ENCODE assay signal across 14 cellular contexts in the genomic region with DNA sequence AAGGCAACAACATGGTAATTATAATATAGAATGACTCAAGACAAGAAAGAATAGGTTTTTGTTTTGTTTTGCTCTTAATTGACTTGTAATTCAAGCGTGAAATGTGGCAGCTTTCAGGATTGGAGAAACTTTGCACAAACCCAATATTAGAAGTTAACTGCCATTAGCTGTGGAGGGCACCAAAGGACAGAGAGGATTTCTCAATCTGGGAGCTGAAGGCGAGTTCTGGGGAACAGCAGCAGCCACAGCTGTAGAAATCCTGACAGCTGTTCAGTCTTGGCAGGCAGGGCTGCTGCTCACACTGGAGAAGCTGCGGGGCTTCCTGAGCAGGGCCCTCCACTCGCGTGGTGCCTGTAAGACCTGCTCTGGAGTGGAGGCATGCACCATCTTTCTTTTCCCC. TPM values are rescaled to one million over a fixed set of nuclear protein-coding genes. Genes with fewer than 3 reads are reported as not detected.
DNase-seq lines count a peak whose midpoint lies in the region; ATAC-seq and TF ChIP-seq lines count a peak whose summit lies in the region.
"Had no signal": no experiment of that assay in that cellular context is flagged by ENCODE, and none has a peak within 500 bp of the region (broad histone marks: within the 10 kb centered on the region; RNA-seq: fewer than 3 reads in every experiment).

No MANE protein-coding gene starts in this region.

- intact Hi-C loops in Right ventricle myocardium inferior (cut with DNase I), result loop anchor here (5.0 to 10.0 kb wide), 2 partner anchors 482 to 544 kb away; no protein-coding TSS in a partner anchor

- H3K36me3 ChIP-seq in right atrium auricular region, result no peaks in the 10 kb centered on the region
- no peaks in the 10 kb centered on the region for H3K36me3 ChIP-seq in tibial nerve

- H3K4me3 ChIP-seq in right atrium auricular region, result no peak overlapping the region
- no peak overlapping the region for H3K4me3 ChIP-seq in fibroblast of villous mesenchyme (ENCODE audit: low read depth, low read length)
- no peak overlapping the region for H3K4me3 ChIP-seq in tibial nerve
- H3K4me3 ChIP-seq: SK-N-MC had no signal

- DNase-seq in Right ventricle myocardium inferior (ENCODE audit: missing footprints), result peak; percentile 74
- no peak for DNase-seq in right atrium auricular region (ENCODE audit: low spot score)
- peak; percentile 66 for DNase-seq in fibroblast of villous mesenchyme (ENCODE audit: low read depth)
- no peak for DNase-seq in neural crest cell (ENCODE audit: low read depth, low spot score)
- no peak for DNase-seq in tibial nerve (ENCODE audit: low spot score in 2 of 2)
- no peak for DNase-seq in NCI-H82 treated with DMSO at 0.1 percent for 48 hours (lab: John Stamatoyannopoulos, UW; ENCODE audit: unreplicated experiment)
- DNase-seq: activated CD8-positive, alpha-beta T cell treated with anti-CD3 and anti-CD28 coated beads for 36 hours; NCI-H1092 had no signal

- TF ChIP-seq POLR2A in tibial nerve (IDR thresholded peaks at IDR 0.05), result no peak

- no peak overlapping the region for H3K4me3 Mint-ChIP-seq in neural crest cell
- H3K4me3 Mint-ChIP-seq: activated CD8-positive, alpha-beta T cell treated with anti-CD3 and anti-CD28 coated beads for 36 hours; dendritic cell treated with granulocyte-macrophage colony-stimulating factor and Interleukin-4, amounts not matched to agents 40 ng/mL and 50 ng/mL, for 4 days; mesothelial cell of epicardium had no signal

- ATAC-seq in Right ventricle myocardium inferior (peak; percentile 86), GM19328 (IDR thresholded peaks at IDR 0.05; ENCODE audit: unreplicated experiment) (no peak), GM21528 (IDR thresholded peaks at IDR 0.05; ENCODE audit: low FRiP score, unreplicated experiment) (no peak)
- ATAC-seq: activated CD8-positive, alpha-beta T cell treated with anti-CD3 and anti-CD28 coated beads for 36 hours had no signal

- 60 to 70% methylated on average over 5 of the region's 5 CpGs for WGBS in tibial nerve, 2 donors

- H3K4me1 Mint-ChIP-seq in neural crest cell, result no peaks in the 10 kb centered on the region

- TF ChIP-seq CTCF in right atrium auricular region (IDR thresholded peaks at IDR 0.05), result no peak
- no peak for TF ChIP-seq CTCF in fibroblast of villous mesenchyme (IDR thresholded peaks at IDR 0.05; ENCODE audit: insufficient read depth, low read depth, low read length)
- no peak for TF ChIP-seq CTCF in neural crest cell (conservative IDR thresholded peaks at IDR 0.05)
- TF ChIP-seq CTCF in tibial nerve (IDR thresholded peaks at IDR 0.05), result no peak

- H3K27ac ChIP-seq in right atrium auricular region (no peak overlapping the region), tibial nerve (no peak overlapping the region)
- H3K27ac ChIP-seq: SK-N-MC had no signal

- H3K27ac Mint-ChIP-seq in neural crest cell (ENCODE audit: unreplicated experiment), result peak overlapping the region; percentile 57
- H3K27ac Mint-ChIP-seq: activated CD8-positive, alpha-beta T cell treated with anti-CD3 and anti-CD28 coated beads for 36 hours; activated T-helper 2 cell treated with anti-CD3 and anti-CD28 coated beads, Interferon-gamma antibody, Interleukin-2, Interleukin-4, amounts not matched to agents 10 μg/mL and 5 μg/mL and 100 μg/mL, durations not matched to agents 14 hours and 24 hours and 36 hours; dendritic cell treated with granulocyte-macrophage colony-stimulating factor and Interleukin-4, amounts not matched to agents 40 ng/mL and 50 ng/mL, for 4 days; mesothelial cell of epicardium had no signal

- H3K36me3 Mint-ChIP-seq in neural crest cell (ENCODE audit: low read depth), result no peaks in the 10 kb centered on the region
- H3K36me3 Mint-ChIP-seq: mesothelial cell of epicardium had no signal

- no peaks in the 10 kb centered on the region for H3K27me3 Mint-ChIP-seq in neural crest cell (ENCODE audit: low read depth)
- H3K27me3 Mint-ChIP-seq: dendritic cell treated with granulocyte-macrophage colony-stimulating factor and Interleukin-4, amounts not matched to agents 40 ng/mL and 50 ng/mL, for 4 days had no signal

- no peaks in the 10 kb centered on the region for H3K9me3 Mint-ChIP-seq in neural crest cell
- H3K9me3 Mint-ChIP-seq: activated T-helper 2 cell treated with anti-CD3 and anti-CD28 coated beads, Interferon-gamma antibody, Interleukin-2, Interleukin-4, amounts not matched to agents 10 μg/mL and 5 μg/mL and 100 μg/mL, durations not matched to agents 14 hours and 24 hours and 36 hours; dendritic cell treated with granulocyte-macrophage colony-stimulating factor and Interleukin-4, amounts not matched to agents 40 ng/mL and 50 ng/mL, for 4 days; mesothelial cell of epicardium had no signal

- H3K9me3 ChIP-seq in right atrium auricular region, result no peaks in the 10 kb centered on the region
- H3K9me3 ChIP-seq in tibial nerve, result no peaks in the 10 kb centered on the region

- no peaks in the 10 kb centered on the region for H3K27me3 ChIP-seq in right atrium auricular region
- no peaks in the 10 kb centered on the region for H3K27me3 ChIP-seq in tibial nerve

- H3K4me1 ChIP-seq in right atrium auricular region, result peaks cover 0 to 23% of the 10 kb centered on the region in 2 donors
- peaks cover 0 to 17% (median 5%) of the 10 kb centered on the region in 4 donors for H3K4me1 ChIP-seq in tibial nerve

- TF ChIP-seq EP300 in tibial nerve (IDR thresholded peaks at IDR 0.05), result no peak

RNA-seq across cellular contexts. Expression of gene SCHIP1, which starts 33.2 kb away (rescaled TPM):
- 55.5 TPM for total RNA-seq in Right ventricle myocardium inferior
- total RNA-seq in right atrium auricular region, result 10 to 100 TPM; 88.7 to 96.5 TPM
- 2.3 and 4.7 TPM in 2 replicates for total RNA-seq in fibroblast of villous mesenchyme
- 30.3 and 31.6 TPM in 2 replicates for total RNA-seq in neural crest cell
- 10 to 100 TPM; 12.6 to 36.0 (median 27.5) TPM for total RNA-seq in tibial nerve
- total RNA-seq: activated CD8-positive, alpha-beta T cell treated with anti-CD3 and anti-CD28 coated beads for 36 hours had no signal

Comparison
In these comparisons a context has a peak if more than half of its experiments do, and no peak if none do; other contexts are left out.
1. DNase-seq: peak in Right ventricle myocardium inferior (single experiment) and fibroblast of villous mesenchyme (single experiment); none in right atrium auricular region (single experiment), neural crest cell (single experiment), tibial nerve (0 of 2) and NCI-H82 treated with DMSO at 0.1 percent for 48 hours (single experiment).